ENCODE assay signal across 20 cellular contexts in the genomic region with DNA sequence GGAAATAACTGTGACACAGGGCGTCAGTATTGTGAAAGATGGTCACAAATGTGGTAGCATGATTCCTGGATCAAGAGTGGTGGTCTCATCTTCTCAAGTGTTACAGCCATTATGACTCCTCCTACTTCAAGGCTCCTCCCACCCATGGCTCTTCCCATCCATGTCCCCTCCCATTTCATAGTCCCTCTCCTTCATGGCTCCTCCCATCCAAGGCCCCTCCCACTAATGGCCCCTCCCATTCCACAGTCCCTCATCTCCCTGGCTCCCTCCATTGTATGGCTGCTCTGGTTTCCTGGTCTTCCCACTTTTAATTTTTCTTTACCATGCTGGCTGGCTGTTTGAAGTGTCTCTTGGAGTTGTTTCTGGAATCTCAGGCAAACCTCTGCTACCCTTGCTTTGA.
DNase-seq lines count a peak whose midpoint lies in the region; ATAC-seq and TF ChIP-seq lines count a peak whose summit lies in the region.
"Had no signal": no experiment of that assay in that cellular context is flagged by ENCODE, and none has a peak within 500 bp of the region (broad histone marks: within the 10 kb centered on the region; RNA-seq: fewer than 3 reads in every experiment).

No MANE protein-coding gene starts in this region.

- CTCF ChIA-PET in HCT116 (lab: Charles Lee) (no interaction called here), PC-3 (lab: Charles Lee) (no interaction called here)

- TF ChIP-seq CTCF in HCT116 (IDR thresholded peaks at IDR 0.05 in 2 of 3, conservative IDR thresholded peaks at IDR 0.05 in 1 of 3; ENCODE audit: borderline replicate concordance in 1 of 3, insufficient read depth in 1 of 3, low read depth in 2 of 3, low read length in 2 of 3) (no peak), PC-3 (conservative IDR thresholded peaks at IDR 0.05; ENCODE audit: low read depth, low read length) (no peak)

- peak; percentile 92 for ATAC-seq in HCT116
- ATAC-seq in PC-3: no peak
- no peak for ATAC-seq in HG03095 (IDR thresholded peaks at IDR 0.05; ENCODE audit: unreplicated experiment)
- no peak for ATAC-seq in left ventricle myocardium superior
- ATAC-seq: Panc1 had no signal

- H4K20me1 ChIP-seq in HCT116 (ENCODE audit: insufficient read depth) (no peaks in the 10 kb centered on the region), PC-3 (ENCODE audit: low read length) (no peaks in the 10 kb centered on the region)
- H4K20me1 ChIP-seq: BLaER1 had no signal

- H3K27ac ChIP-seq in HCT116 (ENCODE audit: low read depth, low read length) (no peak overlapping the region), PC-3 (ENCODE audit: low read length) (no peak overlapping the region)
- H3K27ac ChIP-seq: BLaER1, SJCRH30 had no signal

- RAD21 ChIA-PET in HCT116 (lab: Charles Lee; ENCODE audit: low non-redundant PET in 1 of 2, low total read pairs in 2 of 2, uncharacterized antibody in 2 of 2, unreplicated experiment in 2 of 2): no interaction called here

- H3K9me3 ChIP-seq in HCT116 (ENCODE audit: control insufficient read depth in 1 of 2, insufficient read depth in 1 of 2, low read depth in 1 of 2, low read length in 2 of 2) (no peaks in the 10 kb centered on the region), PC-3 (ENCODE audit: low read length) (no peaks in the 10 kb centered on the region)
- H3K9me3 ChIP-seq: BLaER1, SJCRH30 had no signal

- H3K4me3 ChIP-seq in HCT116 (replicated peaks in 1 of 2; ENCODE audit: low read depth in 1 of 2, low read length in 2 of 2) (no peak overlapping the region), PC-3 (ENCODE audit: low read length) (no peak overlapping the region)
- H3K4me3 ChIP-seq: BLaER1, SJCRH30 had no signal

- no peak for TF ChIP-seq RAD21 in HCT116 (IDR thresholded peaks at IDR 0.05; ENCODE audit: low read depth)

- no TSS peak for BruUV-seq in HCT116 (replicated peaks; lab: Mats Ljungman, UMichigan)
- BruUV-seq in PC-3 (replicated peaks; lab: Mats Ljungman, UMichigan): no TSS peak

- H3K4me1 ChIP-seq in HCT116 (ENCODE audit: control insufficient read depth in 1 of 2, insufficient read depth in 2 of 2, low read length in 2 of 2) (no peaks in the 10 kb centered on the region), PC-3 (ENCODE audit: insufficient read depth, low read length) (no peaks in the 10 kb centered on the region)
- H3K4me1 ChIP-seq: BLaER1, SJCRH30 had no signal

- intact Hi-C loops in HCT116 (cut with micrococcal nuclease) (no loop called here), PC-3 (cut with micrococcal nuclease) (no loop called here), left ventricle myocardium superior (cut with micrococcal nuclease) (no loop called here)

- POLR2A ChIA-PET in HCT116 (lab: Charles Lee): no interaction called here
- POLR2A ChIA-PET in PC-3 (lab: Charles Lee; ENCODE audit: unreplicated experiment): no interaction called here

- H3K9ac ChIP-seq in HCT116 (ENCODE audit: low read length) (no peak overlapping the region), PC-3 (ENCODE audit: low read length) (no peak overlapping the region)
- H3K9ac ChIP-seq: BLaER1 had no signal

- no peak for TF ChIP-seq POLR2A in HCT116 (IDR thresholded peaks at IDR 0.05; ENCODE audit: borderline replicate concordance, extremely low read depth, insufficient read depth, insufficient read length)

- no peaks in the 10 kb centered on the region for H3K79me2 ChIP-seq in HCT116 (ENCODE audit: insufficient read depth, low read length)
- no peaks in the 10 kb centered on the region for H3K79me2 ChIP-seq in PC-3 (ENCODE audit: low read length)

- H2AFZ ChIP-seq in HCT116 (ENCODE audit: low read depth, low read length, poor library complexity, severe bottlenecking) (no peak overlapping the region), PC-3 (ENCODE audit: low read length) (no peak overlapping the region)

- H3K4me2 ChIP-seq in HCT116 (ENCODE audit: low read length): no peak overlapping the region
- no peak overlapping the region for H3K4me2 ChIP-seq in PC-3 (ENCODE audit: low read length)
- H3K4me2 ChIP-seq: BLaER1 had no signal

- H3F3A ChIP-seq in PC-3 (ENCODE audit: low read length, unreplicated experiment): no peaks in the 10 kb centered on the region

- no peaks in the 10 kb centered on the region for H3K36me3 ChIP-seq in HCT116 (ENCODE audit: control insufficient read depth in 1 of 2, insufficient read depth in 2 of 2, low read length in 2 of 2)
- H3K36me3 ChIP-seq in PC-3 (ENCODE audit: low read depth, low read length): no peaks in the 10 kb centered on the region
- H3K36me3 ChIP-seq: BLaER1, SJCRH30 had no signal

- no peaks in the 10 kb centered on the region for H3K9me2 ChIP-seq in HCT116 (ENCODE audit: insufficient read depth)
- H3K9me2 ChIP-seq in PC-3 (replicated peaks; ENCODE audit: low read length): no peaks in the 10 kb centered on the region

- peaks cover 14% of the 10 kb centered on the region; the same call in 1 of the 2 replicates for H3K27me3 ChIP-seq in HCT116 (ENCODE audit: insufficient read depth, low read length)
- H3K27me3 ChIP-seq in PC-3 (ENCODE audit: low read length): peaks cover 82% of the 10 kb centered on the region
- H3K27me3 ChIP-seq: BLaER1, SJCRH30 had no signal

- DNase-seq in ELR (ENCODE audit: low read depth) (peak; percentile 5), HCT116 (ENCODE audit: low read depth, low spot score) (peak; percentile 21), PC-3 (peak; percentile 13), iPS-NIHi7 (ENCODE audit: extremely low spot score) (peak; percentile 58), T-helper 2 cell (no peak), left ventricle myocardium superior (no peak)
- DNase-seq: ACHN; CD4-positive, alpha-beta T cell; COR-L47; DMS 273 treated with DMSO at 0.1 percent for 48 hours; GDM1; IMR-90; NCI-H1417; NCI-H187; NCI-H446 treated with DMSO at 0.1 percent for 48 hours; NCI-H526 treated with DMSO at 0.1 percent for 48 hours had no signal

TF ChIP-seq in HCT116, 20 proteins besides CTCF, POLR2A, EP300 and RAD21:
- no peak for TF ChIP-seq SP1 (IDR thresholded peaks at IDR 0.05; ENCODE audit: low read depth)
- TF ChIP-seq ZFX (IDR thresholded peaks at IDR 0.05): no peak
- no peak for TF ChIP-seq POLR2AphosphoS5 (IDR thresholded peaks at IDR 0.05; ENCODE audit: low read depth, low read length)
- no peak for TF ChIP-seq EZH2 (IDR thresholded peaks at IDR 0.05)
- TF ChIP-seq, protein P1, sequence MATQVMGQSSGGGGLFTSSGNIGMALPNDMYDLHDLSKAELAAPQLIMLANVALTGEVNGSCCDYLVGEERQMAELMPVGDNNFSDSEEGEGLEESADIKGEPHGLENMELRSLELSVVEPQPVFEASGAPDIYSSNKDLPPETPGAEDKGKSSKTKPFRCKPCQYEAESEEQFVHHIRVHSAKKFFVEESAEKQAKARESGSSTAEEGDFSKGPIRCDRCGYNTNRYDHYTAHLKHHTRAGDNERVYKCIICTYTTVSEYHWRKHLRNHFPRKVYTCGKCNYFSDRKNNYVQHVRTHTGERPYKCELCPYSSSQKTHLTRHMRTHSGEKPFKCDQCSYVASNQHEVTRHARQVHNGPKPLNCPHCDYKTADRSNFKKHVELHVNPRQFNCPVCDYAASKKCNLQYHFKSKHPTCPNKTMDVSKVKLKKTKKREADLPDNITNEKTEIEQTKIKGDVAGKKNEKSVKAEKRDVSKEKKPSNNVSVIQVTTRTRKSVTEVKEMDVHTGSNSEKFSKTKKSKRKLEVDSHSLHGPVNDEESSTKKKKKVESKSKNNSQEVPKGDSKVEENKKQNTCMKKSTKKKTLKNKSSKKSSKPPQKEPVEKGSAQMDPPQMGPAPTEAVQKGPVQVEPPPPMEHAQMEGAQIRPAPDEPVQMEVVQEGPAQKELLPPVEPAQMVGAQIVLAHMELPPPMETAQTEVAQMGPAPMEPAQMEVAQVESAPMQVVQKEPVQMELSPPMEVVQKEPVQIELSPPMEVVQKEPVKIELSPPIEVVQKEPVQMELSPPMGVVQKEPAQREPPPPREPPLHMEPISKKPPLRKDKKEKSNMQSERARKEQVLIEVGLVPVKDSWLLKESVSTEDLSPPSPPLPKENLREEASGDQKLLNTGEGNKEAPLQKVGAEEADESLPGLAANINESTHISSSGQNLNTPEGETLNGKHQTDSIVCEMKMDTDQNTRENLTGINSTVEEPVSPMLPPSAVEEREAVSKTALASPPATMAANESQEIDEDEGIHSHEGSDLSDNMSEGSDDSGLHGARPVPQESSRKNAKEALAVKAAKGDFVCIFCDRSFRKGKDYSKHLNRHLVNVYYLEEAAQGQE (IDR thresholded peaks at IDR 0.05; ENCODE audit: low read depth): no peak
- TF ChIP-seq ZNF274 (IDR thresholded peaks at IDR 0.05; ENCODE audit: low read depth, low read length): no peak
- TF ChIP-seq EZH2phosphoT487 (IDR thresholded peaks at IDR 0.05; ENCODE audit: borderline replicate concordance): no peak
- TF ChIP-seq CEBPB (IDR thresholded peaks at IDR 0.05; ENCODE audit: low read depth): no peak
- no peak for TF ChIP-seq FOSL1 (IDR thresholded peaks at IDR 0.05; ENCODE audit: low read depth)
- TF ChIP-seq JUND (IDR thresholded peaks at IDR 0.05): no peak
- no peak for TF ChIP-seq YY1 (IDR thresholded peaks at IDR 0.05; ENCODE audit: extremely low read depth, insufficient replicate concordance, low read depth, low read length)
- TF ChIP-seq ELF1 (IDR thresholded peaks at IDR 0.05; ENCODE audit: borderline replicate concordance, low read depth): no peak
- TF ChIP-seq, protein P2, sequence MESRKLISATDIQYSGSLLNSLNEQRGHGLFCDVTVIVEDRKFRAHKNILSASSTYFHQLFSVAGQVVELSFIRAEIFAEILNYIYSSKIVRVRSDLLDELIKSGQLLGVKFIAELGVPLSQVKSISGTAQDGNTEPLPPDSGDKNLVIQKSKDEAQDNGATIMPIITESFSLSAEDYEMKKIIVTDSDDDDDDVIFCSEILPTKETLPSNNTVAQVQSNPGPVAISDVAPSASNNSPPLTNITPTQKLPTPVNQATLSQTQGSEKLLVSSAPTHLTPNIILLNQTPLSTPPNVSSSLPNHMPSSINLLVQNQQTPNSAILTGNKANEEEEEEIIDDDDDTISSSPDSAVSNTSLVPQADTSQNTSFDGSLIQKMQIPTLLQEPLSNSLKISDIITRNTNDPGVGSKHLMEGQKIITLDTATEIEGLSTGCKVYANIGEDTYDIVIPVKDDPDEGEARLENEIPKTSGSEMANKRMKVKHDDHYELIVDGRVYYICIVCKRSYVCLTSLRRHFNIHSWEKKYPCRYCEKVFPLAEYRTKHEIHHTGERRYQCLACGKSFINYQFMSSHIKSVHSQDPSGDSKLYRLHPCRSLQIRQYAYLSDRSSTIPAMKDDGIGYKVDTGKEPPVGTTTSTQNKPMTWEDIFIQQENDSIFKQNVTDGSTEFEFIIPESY (IDR thresholded peaks at IDR 0.05; ENCODE audit: extremely low read depth, insufficient replicate concordance, low read length): no peak
- TF ChIP-seq TCF7L2 (IDR thresholded peaks at IDR 0.05; ENCODE audit: borderline replicate concordance, extremely low read depth, insufficient read depth, insufficient read length): no peak
- no peak for TF ChIP-seq SRF (IDR thresholded peaks at IDR 0.05; ENCODE audit: low read depth)

Comparison
In these comparisons a context has a peak if more than half of its experiments do, and no peak if none do; other contexts are left out.
1. DNase-seq: peak in ELR (single experiment), HCT116 (single experiment), PC-3 (single experiment) and iPS-NIHi7 (single experiment); none in T-helper 2 cell (0 of 5) and left ventricle myocardium superior (single experiment).